ENCODE assay signal across 1 cellular context in the genomic region with DNA sequence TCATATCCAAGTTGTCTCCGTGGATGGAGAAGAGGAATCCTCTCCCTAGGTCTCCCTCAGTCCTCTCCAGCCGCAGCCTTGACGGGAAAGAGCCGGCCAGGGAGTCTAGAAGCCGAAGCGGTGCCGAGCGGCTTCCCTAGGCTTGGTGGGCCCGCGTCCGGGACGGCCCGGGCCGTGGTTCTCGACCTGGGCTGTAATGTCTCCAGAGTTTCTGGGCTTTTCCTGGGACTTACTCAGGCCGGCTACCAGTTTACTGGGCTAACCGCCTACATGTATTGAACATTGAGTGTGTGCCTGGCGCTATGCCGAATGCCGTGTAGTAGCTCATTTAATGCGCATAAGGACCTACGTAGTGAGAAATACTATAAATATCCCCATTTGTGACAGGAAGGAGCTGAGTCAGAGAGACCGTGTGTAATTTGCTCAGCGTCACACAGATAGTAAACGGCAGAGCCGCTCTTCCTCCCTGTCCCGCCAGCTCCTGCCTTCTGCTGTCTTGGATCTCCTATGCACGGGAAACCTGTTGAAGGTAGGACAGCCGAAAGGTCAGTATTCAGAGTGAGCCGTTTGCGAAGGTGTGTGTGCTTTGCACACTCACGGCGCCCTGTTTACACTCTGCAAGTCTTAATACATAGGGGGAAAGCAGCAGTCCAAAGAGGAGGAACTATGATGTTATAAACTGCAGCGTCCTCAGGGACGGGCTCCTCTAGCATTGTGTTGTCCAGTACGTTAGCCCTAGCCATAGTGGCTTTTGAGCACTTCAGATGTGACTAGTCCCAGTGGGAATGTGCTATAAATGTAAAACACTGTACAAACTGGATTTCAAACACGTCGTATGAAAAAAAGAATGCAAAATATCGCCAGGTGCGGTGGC.
TF ChIP-seq lines count a peak whose summit lies in the region.

No MANE protein-coding gene starts in this region.

TF ChIP-seq in SK-N-SH, 30 proteins besides CTCF, POLR2A, EP300 and RAD21:
- TF ChIP-seq MAX (IDR thresholded peaks at IDR 0.05; ENCODE audit: low read depth) (peak; percentile 46; the same call in 1 of the 2 replicates), FOSL2 (IDR thresholded peaks at IDR 0.05; ENCODE audit: borderline replicate concordance, low read depth) (peak; percentile 26; the same call in 1 of the 2 replicates), NFIC (IDR thresholded peaks at IDR 0.05; ENCODE audit: borderline replicate concordance) (peak; percentile 56; the same call in 1 of the 2 replicates), MEF2A (IDR thresholded peaks at IDR 0.05; ENCODE audit: borderline replicate concordance, low read depth) (0 out of 2 replicates have a peak, but pooled peaks have one; percentile 14), TAF1 (IDR thresholded peaks at IDR 0.05; ENCODE audit: borderline replicate concordance, low read depth, low read length) (no peak), USF2 (IDR thresholded peaks at IDR 0.05; ENCODE audit: borderline replicate concordance, low read depth, low read length) (no peak)
- TF ChIP-seq, protein P1, sequence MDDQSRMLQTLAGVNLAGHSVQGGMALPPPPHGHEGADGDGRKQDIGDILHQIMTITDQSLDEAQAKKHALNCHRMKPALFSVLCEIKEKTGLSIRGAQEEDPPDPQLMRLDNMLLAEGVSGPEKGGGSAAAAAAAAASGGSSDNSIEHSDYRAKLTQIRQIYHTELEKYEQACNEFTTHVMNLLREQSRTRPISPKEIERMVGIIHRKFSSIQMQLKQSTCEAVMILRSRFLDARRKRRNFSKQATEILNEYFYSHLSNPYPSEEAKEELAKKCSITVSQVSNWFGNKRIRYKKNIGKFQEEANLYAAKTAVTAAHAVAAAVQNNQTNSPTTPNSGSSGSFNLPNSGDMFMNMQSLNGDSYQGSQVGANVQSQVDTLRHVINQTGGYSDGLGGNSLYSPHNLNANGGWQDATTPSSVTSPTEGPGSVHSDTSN (IDR thresholded peaks at IDR 0.05) = peak; percentile 47
